31 cellular contexts compared by ENCODE assay signal in the genomic region with DNA sequence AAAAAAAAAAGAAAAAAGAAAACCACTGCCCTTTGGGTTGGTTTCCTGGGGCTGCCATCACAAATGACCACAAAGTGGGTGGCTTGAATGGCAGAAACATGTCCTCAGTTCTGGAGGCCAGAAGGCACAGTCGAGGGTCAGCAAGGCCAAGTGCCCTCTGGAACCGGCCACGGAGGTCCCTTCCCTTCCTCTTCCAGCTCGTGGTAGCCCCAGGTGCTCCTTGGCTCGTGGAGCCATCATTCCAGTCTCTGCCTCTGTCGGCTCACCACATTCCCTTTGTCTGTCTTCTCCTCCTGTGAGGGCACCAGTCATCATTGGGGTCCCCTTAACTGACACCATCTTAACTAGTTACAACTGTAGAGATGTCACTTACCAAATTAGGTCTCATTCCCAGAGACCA. TPM values are rescaled to one million over a fixed set of nuclear protein-coding genes. Genes with fewer than 3 reads are reported as not detected.
DNase-seq lines count a peak whose midpoint lies in the region; ATAC-seq and TF ChIP-seq lines count a peak whose summit lies in the region.
"Had no signal": no experiment of that assay in that cellular context is flagged by ENCODE, and none has a peak within 500 bp of the region (broad histone marks: within the 10 kb centered on the region; RNA-seq: fewer than 3 reads in every experiment).

No MANE protein-coding gene starts in this region.

- H3K27ac ChIP-seq in psoas muscle: no peak overlapping the region
- H3K27ac ChIP-seq: 22Rv1, C4-2B, SJSA1 had no signal

- WGBS in psoas muscle, 3 donors: 61 to 79% (median 66%) methylated on average over 6 of the region's 6 CpGs

- H3K27me3 ChIP-seq in psoas muscle (ENCODE audit: insufficient read depth in 3 of 3, low read length in 2 of 3): peaks cover 0 to 17% (median 2%) of the 10 kb centered on the region in 3 donors
- H3K27me3 ChIP-seq: MG63 had no signal

- TF ChIP-seq CTCF in progenitor cell of endocrine pancreas (IDR thresholded peaks at IDR 0.05; ENCODE audit: unreplicated experiment) (no peak), psoas muscle (IDR thresholded peaks at IDR 0.05) (no peak)

- peaks cover 6% of the 10 kb centered on the region for H3K4me1 ChIP-seq in psoas muscle
- H3K4me1 ChIP-seq: Caco-2, HAP-1, SJSA1 had no signal

- H3K4me3 Mint-ChIP-seq in activated CD8-positive, alpha-beta memory T cell treated with anti-CD3 and anti-CD28 coated beads, Interleukin-2, amount 10 ng/mL, durations not matched to agents 7 days and 5 days: no peak overlapping the region
- H3K4me3 Mint-ChIP-seq in T-helper 17 cell: no peak overlapping the region
- no peak overlapping the region for H3K4me3 Mint-ChIP-seq in progenitor cell of endocrine pancreas (ENCODE audit: low read depth)
- H3K4me3 Mint-ChIP-seq: B cell; CD8-positive, alpha-beta T cell; GM23338; HFFc6 had no signal

- no peaks in the 10 kb centered on the region for H3K36me3 ChIP-seq in psoas muscle (ENCODE audit: insufficient read depth in 1 of 2, low read depth in 1 of 2)
- H3K36me3 ChIP-seq: HAP-1, MG63, SJSA1 had no signal

- peaks cover 44% of the 10 kb centered on the region for H3K27me3 Mint-ChIP-seq in activated CD8-positive, alpha-beta memory T cell treated with anti-CD3 and anti-CD28 coated beads, Interleukin-2, amount 10 ng/mL, durations not matched to agents 7 days and 5 days
- peaks cover 43% of the 10 kb centered on the region for H3K27me3 Mint-ChIP-seq in T-helper 17 cell
- peaks cover 48% of the 10 kb centered on the region for H3K27me3 Mint-ChIP-seq in progenitor cell of endocrine pancreas

- no peak for ATAC-seq in activated CD8-positive, alpha-beta memory T cell treated with anti-CD3 and anti-CD28 coated beads, Interleukin-2, amount 10 ng/mL, durations not matched to agents 7 days and 5 days
- no peak for ATAC-seq in T-helper 17 cell
- ATAC-seq in psoas muscle: no peak
- ATAC-seq: CD8-positive, alpha-beta T cell; GM12878; GM23338; PC-3 had no signal

- no peaks in the 10 kb centered on the region for H3K36me3 Mint-ChIP-seq in activated CD8-positive, alpha-beta memory T cell treated with anti-CD3 and anti-CD28 coated beads, Interleukin-2, amount 10 ng/mL, durations not matched to agents 7 days and 5 days
- H3K36me3 Mint-ChIP-seq in T-helper 17 cell (ENCODE audit: low read depth) (no peaks in the 10 kb centered on the region), progenitor cell of endocrine pancreas (ENCODE audit: insufficient read depth) (peaks cover 1% of the 10 kb centered on the region)
- H3K36me3 Mint-ChIP-seq: CD8-positive, alpha-beta T cell had no signal

- H3K9me3 ChIP-seq in T-helper 17 cell (ENCODE audit: control insufficient read depth, low read length, poor library complexity, severe bottlenecking) (no peaks in the 10 kb centered on the region), psoas muscle (no peaks in the 10 kb centered on the region)
- H3K9me3 ChIP-seq: Caco-2, HAP-1, MG63, SJSA1 had no signal

- intact Hi-C loops in psoas muscle (cut with DNase I): loop anchor here in 1 of 2 donors (10.0 kb wide), 1 partner anchor 558 kb away; no protein-coding TSS in a partner anchor

- no peak overlapping the region for H3K27ac Mint-ChIP-seq in activated CD8-positive, alpha-beta memory T cell treated with anti-CD3 and anti-CD28 coated beads, Interleukin-2, amount 10 ng/mL, durations not matched to agents 7 days and 5 days
- H3K27ac Mint-ChIP-seq in T-helper 17 cell (peak overlapping the region; percentile 53), progenitor cell of endocrine pancreas (peak overlapping the region; percentile 69)
- H3K27ac Mint-ChIP-seq: B cell; CD8-positive, alpha-beta T cell; GM23338; HFFc6 had no signal

- no peaks in the 10 kb centered on the region for H3K9me3 Mint-ChIP-seq in activated CD8-positive, alpha-beta memory T cell treated with anti-CD3 and anti-CD28 coated beads, Interleukin-2, amount 10 ng/mL, durations not matched to agents 7 days and 5 days (ENCODE audit: low read depth)
- H3K9me3 Mint-ChIP-seq in progenitor cell of endocrine pancreas (ENCODE audit: low read depth): no peaks in the 10 kb centered on the region
- H3K9me3 Mint-ChIP-seq: CD8-positive, alpha-beta T cell; GM23338; HFFc6 had no signal

- H3K4me3 ChIP-seq in psoas muscle: no peak overlapping the region
- H3K4me3 ChIP-seq: GM12878, GM23338, HAP-1, MG63, SJSA1 had no signal

- DNase-seq in activated CD8-positive, alpha-beta memory T cell treated with anti-CD3 and anti-CD28 coated beads for 24 hours: peak; percentile 32
- no peak for DNase-seq in activated CD8-positive, alpha-beta memory T cell treated with anti-CD3 and anti-CD28 coated beads, Interleukin-2, amount 10 ng/mL, durations not matched to agents 7 days and 5 days
- no peak for DNase-seq in T-helper 17 cell
- peak; percentile 11 for DNase-seq in islet precursor cell
- DNase-seq in progenitor cell of endocrine pancreas (ENCODE audit: low spot score, unreplicated experiment): no peak
- no peak for DNase-seq in amygdala (lab: John Stamatoyannopoulos, UW)
- no peak for DNase-seq in NCI-H1694 (lab: John Stamatoyannopoulos, UW)
- no peak for DNase-seq in psoas muscle
- DNase-seq: Caco-2; CD8-positive, alpha-beta T cell; DMS 273 treated with DMSO at 0.1 percent for 48 hours; DMS79; EL; GDM1; HFFc6; IMR-90; KG1; MG63; NCI-H1105 treated with DMSO at 0.1 percent for 48 hours; NCI-H2029 treated with DMSO at 0.1 percent for 48 hours; NCI-H524; NCI-H774; NK-92 treated with Interleukin-12 subunit alpha and Interleukin-12 subunit beta, amount 100 ng/mL, for 24 hours; PC-3 had no signal

- no peaks in the 10 kb centered on the region for H3K4me1 Mint-ChIP-seq in activated CD8-positive, alpha-beta memory T cell treated with anti-CD3 and anti-CD28 coated beads, Interleukin-2, amount 10 ng/mL, durations not matched to agents 7 days and 5 days
- H3K4me1 Mint-ChIP-seq in T-helper 17 cell (peaks cover 16% of the 10 kb centered on the region), progenitor cell of endocrine pancreas (ENCODE audit: low read depth) (peaks cover 8% of the 10 kb centered on the region)

- CTCF ChIA-PET in activated CD8-positive, alpha-beta memory T cell treated with anti-CD3 and anti-CD28 coated beads, Interleukin-2, amount 10 ng/mL, durations not matched to agents 7 days and 5 days (lab: Charles Lee): interaction anchor here (1.4 kb wide), 1 partner anchor 141 kb away, joined by 3 read pairs; no protein-coding TSS in a partner anchor

RNA-seq across cellular contexts. Expression of a gene that starts 8.5 kb away (rescaled TPM):
- 10 to 100 TPM; 25.7 to 27.8 TPM for total RNA-seq in activated CD8-positive, alpha-beta memory T cell treated with anti-CD3 and anti-CD28 coated beads, Interleukin-2, amount 10 ng/mL, durations not matched to agents 7 days and 5 days
- total RNA-seq in T-helper 17 cell (10 to 100 TPM; 73.4 to 77.8 TPM), progenitor cell of endocrine pancreas (4.5 and 5.6 TPM in 2 replicates), psoas muscle (10 to 100 TPM; 21.0 to 28.7 (median 24.2) TPM)
- 10 to 100 TPM in 2 of 3 donors, 1 to 10 TPM in 1; 3.0 to 20.8 (median 15.4) TPM for polyA plus RNA-seq in psoas muscle

Comparison
In these comparisons a context has a peak if more than half of its experiments do, and no peak if none do; other contexts are left out.
1. DNase-seq: peak in activated CD8-positive, alpha-beta memory T cell treated with anti-CD3 and anti-CD28 coated beads for 24 hours (single experiment) and islet precursor cell (single experiment); none in activated CD8-positive, alpha-beta memory T cell treated with anti-CD3 and anti-CD28 coated beads, Interleukin-2, amount 10 ng/mL, durations not matched to agents 7 days and 5 days (single experiment), T-helper 17 cell (0 of 3), progenitor cell of endocrine pancreas (single experiment), amygdala (0 of 56), NCI-H1694 (single experiment) and psoas muscle (0 of 2).